Comparison of ENCODE assay signal across 9 cellular contexts in genomic region chr2:27095745-27096651, GRCh38. TPM values are rescaled to one million over a fixed set of nuclear protein-coding genes. Genes with fewer than 3 reads are reported as not detected.
DNase-seq lines count a peak whose midpoint lies in the region; ATAC-seq and TF ChIP-seq lines count a peak whose summit lies in the region.
"Had no signal": no experiment of that assay in that cellular context is flagged by ENCODE, and none has a peak within 500 bp of the region (broad histone marks: within the 10 kb centered on the region; RNA-seq: fewer than 3 reads in every experiment).

No MANE protein-coding gene starts in this region.

- in situ Hi-C loops in ACHN (cut with HindIII; ENCODE audit: low pct_ligation_motif_present, low pct_unique_long_range_greater_than_20kb, low sequenced_read_pairs): no loop called here

- peak overlapping the region; percentile 84 to 93 for H3K4me3 Mint-ChIP-seq in CD14-positive monocyte

- DNase-seq in CD14-positive monocyte (ENCODE audit: low spot score): no peak
- peak; percentile 61 for DNase-seq in NCI-H69 (lab: John Stamatoyannopoulos, UW)
- DNase-seq in activated naive CD4-positive, alpha-beta T cell treated with Interleukin-2 at 50 U/mL for 16 hours: peak; percentile 49
- peak; percentile 73 for DNase-seq in globus pallidus (ENCODE audit: low spot score)
- DNase-seq in omental fat pad (ENCODE audit: low spot score): no peak
- no peak for DNase-seq in ACHN

- TF ChIP-seq CTCF in CD14-positive monocyte (IDR thresholded peaks at IDR 0.05): no peak
- TF ChIP-seq CTCF in omental fat pad (IDR thresholded peaks at IDR 0.05): no peak

- H3K36me3 Mint-ChIP-seq in CD14-positive monocyte: peaks cover 0 to 3% of the 10 kb centered on the region in 2 donors

- H3K4me1 Mint-ChIP-seq in CD14-positive monocyte: peaks cover 21% of the 10 kb centered on the region

- peak overlapping the region; percentile 80 to 96 (median 90) for H3K27ac Mint-ChIP-seq in CD14-positive monocyte

- no peaks in the 10 kb centered on the region for H3K9me3 Mint-ChIP-seq in CD14-positive monocyte

- H3K27me3 Mint-ChIP-seq in CD14-positive monocyte (ENCODE audit: low read depth in 3 of 3): peaks cover 0 to 3% (median 3%) of the 10 kb centered on the region in 3 donors

- peak; percentile 50 for ATAC-seq in GM21576 (IDR thresholded peaks at IDR 0.05; ENCODE audit: unreplicated experiment)
- ATAC-seq in omental fat pad (ENCODE audit: low FRiP score): peak; percentile 70
- ATAC-seq in HG03571 (IDR thresholded peaks at IDR 0.05; ENCODE audit: unreplicated experiment): no peak

- intact Hi-C loops in CD14-positive monocyte (cut with micrococcal nuclease): loop anchor here (5.0 kb wide), 4 partner anchors 36 to 206 kb away; partner anchors contain the start of genes PREB (in 2 of the 2), ATRAID (in 1 of the 2), SLC5A6 (in 1 of the 2) and TRIM54 (in 1 of the 2)

RNA-seq across cellular contexts. Expression of gene KHK, which starts 9.4 kb away (rescaled TPM):
- polyA plus RNA-seq in CD14-positive monocyte: 1 to 10 TPM; 6.6 to 7.3 TPM
- total RNA-seq in omental fat pad: 1 to 10 TPM; 1.6 to 3.3 (median 2.1) TPM

RNA-seq across cellular contexts. Expression of gene EMILIN1, which starts 17.6 kb away (rescaled TPM):
- polyA plus RNA-seq in CD14-positive monocyte: 1 to 10 TPM in 1 of 2 donors, under 1 TPM in 1; 0.44 to 1.0 TPM
- 10 to 100 TPM; 27.5 to 62.7 (median 41.2) TPM for total RNA-seq in omental fat pad

RNA-seq across cellular contexts. Expression of gene CGREF1, which starts 22.9 kb away (rescaled TPM):
- not detected for polyA plus RNA-seq in CD14-positive monocyte
- 1 to 10 TPM; 1.3 to 9.3 (median 5.5) TPM for total RNA-seq in omental fat pad

RNA-seq across cellular contexts. Expression of gene OST4, which starts 24.5 kb away (rescaled TPM):
- polyA plus RNA-seq in CD14-positive monocyte: 100 to 1,000 TPM; 615 to 635 TPM
- total RNA-seq in omental fat pad: 100 to 1,000 TPM; 221 to 396 (median 282) TPM

RNA-seq across cellular contexts. Expression of gene ABHD1, which starts 27.6 kb away (rescaled TPM):
- polyA plus RNA-seq in CD14-positive monocyte: under 1 TPM; 0.08 to 0.25 TPM
- 1 to 10 TPM in 1 of 4 donors, under 1 TPM in 2, not detected in 1; 0.50 to 1.1 (median 0.65) TPM for total RNA-seq in omental fat pad
- total RNA-seq: pulmonary artery endothelial cell had no signal

Comparison
In these comparisons a context has a peak if more than half of its experiments do, and no peak if none do; other contexts are left out.
1. DNase-seq: peak in NCI-H69 (single experiment), activated naive CD4-positive, alpha-beta T cell treated with Interleukin-2 at 50 U/mL for 16 hours (single experiment) and globus pallidus (single experiment); none in CD14-positive monocyte (single experiment), omental fat pad (single experiment) and ACHN (single experiment).